In genomic region chr10:125057158-125058001, GRCh38 we compare ENCODE assay signal across 8 cellular contexts.
DNase-seq lines count a peak whose midpoint lies in the region; ATAC-seq and TF ChIP-seq lines count a peak whose summit lies in the region.

No MANE protein-coding gene starts in this region.

- no peak for TF ChIP-seq POLR2A in lower leg skin (IDR thresholded peaks at IDR 0.05)
- TF ChIP-seq POLR2A in suprapubic skin (IDR thresholded peaks at IDR 0.05) = no peak

- intact Hi-C loops in colonic mucosa (cut with DNase I) = no loop called here
- intact Hi-C loops in lower leg skin (cut with DNase I; ENCODE audit: low total_unique reads) = no loop called here

- no peak for ATAC-seq in GM18519 (IDR thresholded peaks at IDR 0.05; ENCODE audit: low FRiP score, unreplicated experiment)

- DNase-seq in DMS53 (lab: John Stamatoyannopoulos, UW) = peak; percentile 92
- peak; percentile 40 for DNase-seq in NAMALWA (ENCODE audit: low spot score)
- DNase-seq in colonic mucosa = peak; percentile 58
- peak; percentile 84 to 95 for DNase-seq in lower leg skin (ENCODE audit: low spot score in 2 of 2)
- peak; percentile 86 to 93 for DNase-seq in suprapubic skin (ENCODE audit: low spot score in 2 of 2)
- no peak for DNase-seq in HK-2 (ENCODE audit: unreplicated experiment)
- no peak for DNase-seq in NCI-H187 (lab: John Stamatoyannopoulos, UW)

- WGBS in lower leg skin, 2 donors = 34 to 38% methylated on average over 20 of the region's 20 CpGs
- 35% methylated on average over 16 of the region's 20 CpGs for WGBS in suprapubic skin

- no peak for TF ChIP-seq EP300 in suprapubic skin (IDR thresholded peaks at IDR 0.05)

- H3K4me3 ChIP-seq in colonic mucosa (no peak overlapping the region), lower leg skin (ENCODE audit: low read depth, poor library complexity, severe bottlenecking) (no peak overlapping the region), suprapubic skin (no peak overlapping the region)

- H3K9me3 ChIP-seq in colonic mucosa (no peaks in the 10 kb centered on the region), suprapubic skin (no peaks in the 10 kb centered on the region)

- peaks cover 16% of the 10 kb centered on the region for H3K4me1 ChIP-seq in colonic mucosa
- peaks cover 71% of the 10 kb centered on the region for H3K4me1 ChIP-seq in suprapubic skin

- H3K36me3 ChIP-seq in colonic mucosa (no peaks in the 10 kb centered on the region), suprapubic skin (no peaks in the 10 kb centered on the region)

- H3K27me3 ChIP-seq in colonic mucosa (no peaks in the 10 kb centered on the region), suprapubic skin (no peaks in the 10 kb centered on the region)

- TF ChIP-seq CTCF in colonic mucosa (IDR thresholded peaks at IDR 0.05) (no peak), lower leg skin (IDR thresholded peaks at IDR 0.05) (no peak), suprapubic skin (IDR thresholded peaks at IDR 0.05) (no peak)

- peak overlapping the region; percentile 42 to 79 for H3K9ac ChIP-seq in colonic mucosa (ENCODE audit: low read depth in 2 of 2, low read length in 2 of 2)

- H3K27ac ChIP-seq in colonic mucosa (peak overlapping the region; percentile 72), suprapubic skin (peak overlapping the region; percentile 80)

Comparison
In these comparisons a context has a peak if more than half of its experiments do, and no peak if none do; other contexts are left out.
1. DNase-seq: peak in DMS53 (single experiment), NAMALWA (single experiment), colonic mucosa (single experiment), lower leg skin (2 of 2) and suprapubic skin (2 of 2); none in HK-2 (single experiment) and NCI-H187 (0 of 2).